18 cellular contexts compared by ENCODE assay signal in genomic region chr11:44804449-44805151, GRCh38.
DNase-seq lines count a peak whose midpoint lies in the region; ATAC-seq and TF ChIP-seq lines count a peak whose summit lies in the region.
"Had no signal": no experiment of that assay in that cellular context is flagged by ENCODE, and none has a peak within 500 bp of the region (broad histone marks: within the 10 kb centered on the region; RNA-seq: fewer than 3 reads in every experiment).

No MANE protein-coding gene starts in this region.

- H4K91ac ChIP-seq in neuronal stem cell (ENCODE audit: low read depth, low read length, poor library complexity): no peak overlapping the region

- no peak overlapping the region for H3K4me3 ChIP-seq in heart right ventricle
- no peak overlapping the region for H3K4me3 ChIP-seq in neuronal stem cell (ENCODE audit: low read length in 2 of 2)
- no peak overlapping the region for H3K4me3 ChIP-seq in aorta (ENCODE audit: low read length in 2 of 2)

- H3K9me3 Mint-ChIP-seq in CD4-positive, alpha-beta T cell: no peaks in the 10 kb centered on the region
- H3K9me3 Mint-ChIP-seq: activated CD4-positive, alpha-beta memory T cell treated with anti-CD3 and anti-CD28 coated beads for 36 hours; activated T-helper 1 cell treated with anti-CD3 and anti-CD28 coated beads, Interleukin-12 subunit alpha, Interleukin-12 subunit beta, Interleukin-2, Interleukin-4 antibody, amounts not matched to agents 30 ng/mL and 10 ng/mL and 1 ng/mL, durations not matched to agents 14 hours and 24 hours and 36 hours; stimulated activated naive CD8-positive, alpha-beta T cell treated with anti-CD3 and anti-CD28 coated beads, Interleukin-15, amount 100 ng/mL, for 72 hours had no signal

- H2AFZ ChIP-seq in neuronal stem cell (ENCODE audit: low read length): no peak overlapping the region

- TF ChIP-seq CTCF in heart right ventricle (IDR thresholded peaks at IDR 0.05): no peak
- TF ChIP-seq CTCF in CD4-positive, alpha-beta T cell (IDR thresholded peaks at IDR 0.05): no peak

- no peak overlapping the region for H2BK12ac ChIP-seq in neuronal stem cell (ENCODE audit: low read length)

- peaks cover 4% of the 10 kb centered on the region for H3K79me1 ChIP-seq in neuronal stem cell (ENCODE audit: low read depth, low read length)

- H3K36me3 Mint-ChIP-seq in CD4-positive, alpha-beta T cell (ENCODE audit: low read depth): no peaks in the 10 kb centered on the region
- H3K36me3 Mint-ChIP-seq: activated CD4-positive, alpha-beta memory T cell treated with anti-CD3 and anti-CD28 coated beads for 36 hours had no signal

- CTCF ChIA-PET in CD4-positive, alpha-beta T cell (lab: Charles Lee): no interaction called here

- H3K27ac ChIP-seq in heart right ventricle: peak overlapping the region in 2 of 10 donors; percentile 17 to 60
- no peak overlapping the region for H3K27ac ChIP-seq in neuronal stem cell (replicated peaks; ENCODE audit: low read length)
- no peak overlapping the region for H3K27ac ChIP-seq in aorta (ENCODE audit: low read depth in 1 of 2, low read length in 2 of 2)
- H3K27ac ChIP-seq in CD4-positive, alpha-beta T cell (ENCODE audit: low read depth, low read length): no peak overlapping the region

- no peak overlapping the region for H4K8ac ChIP-seq in neuronal stem cell (ENCODE audit: low read depth, low read length)

- H3K36me3 ChIP-seq in heart right ventricle (no peaks in the 10 kb centered on the region), neuronal stem cell (replicated peaks in 1 of 2; ENCODE audit: control insufficient read depth in 2 of 2, insufficient read depth in 2 of 2, low read length in 2 of 2) (peaks cover 0 to 9% of the 10 kb centered on the region in 2 donors), aorta (ENCODE audit: control insufficient read depth in 1 of 2, insufficient read depth in 2 of 2, low read length in 1 of 2) (no peaks in the 10 kb centered on the region)

- no peak overlapping the region for H2BK15ac ChIP-seq in neuronal stem cell (ENCODE audit: low read length)

- DNase-seq in Right ventricle myocardium superior (peak; percentile 37), heart right ventricle (no peak), left ventricle myocardium superior (no peak), neuronal stem cell (ENCODE audit: low spot score) (no peak), aorta (peak in 1 of 2 donors; percentile 61), SHP77 (lab: John Stamatoyannopoulos, UW) (no peak)
- DNase-seq in CD4-positive, alpha-beta T cell: no peak
- DNase-seq: activated CD4-positive, alpha-beta memory T cell treated with anti-CD3 and anti-CD28 coated beads for 36 hours; amniotic stem cell; cortex of kidney; erythroblast; hypothalamus; Kasumi-1; NCI-H1417 treated with DMSO at 0.1 percent for 48 hours; occipital lobe; stimulated activated naive CD8-positive, alpha-beta T cell treated with anti-CD3 and anti-CD28 coated beads, Interleukin-15, amount 100 ng/mL, for 72 hours had no signal

- peak overlapping the region; percentile 9 for H3K9ac ChIP-seq in neuronal stem cell (ENCODE audit: low read depth, low read length, poor library complexity)

- H3K4ac ChIP-seq in neuronal stem cell (ENCODE audit: low read length): no peak overlapping the region

- H3K23ac ChIP-seq in neuronal stem cell (ENCODE audit: low read depth, low read length, poor library complexity): no peak overlapping the region

- no peak overlapping the region for H3K14ac ChIP-seq in neuronal stem cell (ENCODE audit: low read length)

- no peaks in the 10 kb centered on the region for H3K9me3 ChIP-seq in heart right ventricle
- H3K9me3 ChIP-seq in neuronal stem cell (replicated peaks in 1 of 2; ENCODE audit: control insufficient read depth in 2 of 2, insufficient read depth in 1 of 2, low read depth in 1 of 2, low read length in 2 of 2): no peaks in the 10 kb centered on the region
- H3K9me3 ChIP-seq in aorta (ENCODE audit: control insufficient read depth, low read length): no peaks in the 10 kb centered on the region
- H3K9me3 ChIP-seq in CD4-positive, alpha-beta T cell (ENCODE audit: control insufficient read depth, low read length): no peaks in the 10 kb centered on the region

- no peaks in the 10 kb centered on the region for H3K27me3 ChIP-seq in heart right ventricle
- no peaks in the 10 kb centered on the region for H3K27me3 ChIP-seq in neuronal stem cell (ENCODE audit: control insufficient read depth in 3 of 3, insufficient read depth in 3 of 3, low read depth in 1 of 3, low read length in 3 of 3)
- no peaks in the 10 kb centered on the region for H3K27me3 ChIP-seq in aorta (ENCODE audit: control insufficient read depth in 1 of 2, insufficient read depth in 2 of 2, low read length in 1 of 2)
- no peaks in the 10 kb centered on the region for H3K27me3 ChIP-seq in CD4-positive, alpha-beta T cell (ENCODE audit: control insufficient read depth, insufficient read depth, low read length)

- no peak overlapping the region for H2AK5ac ChIP-seq in neuronal stem cell (ENCODE audit: low read depth, low read length)

- no peak overlapping the region for H3K18ac ChIP-seq in neuronal stem cell (ENCODE audit: low read length)

- H2BK5ac ChIP-seq in neuronal stem cell (ENCODE audit: low read length): no peak overlapping the region

- H3K4me1 ChIP-seq in heart right ventricle: peaks cover 4 to 78% (median 36%) of the 10 kb centered on the region in 9 donors
- H3K4me1 ChIP-seq in neuronal stem cell (ENCODE audit: control insufficient read depth in 2 of 2, insufficient read depth in 1 of 2, low read depth in 1 of 2, low read length in 2 of 2): peaks cover 19 to 44% of the 10 kb centered on the region in 2 donors
- no peaks in the 10 kb centered on the region for H3K4me1 ChIP-seq in aorta (ENCODE audit: control insufficient read depth in 1 of 2, insufficient read depth in 2 of 2, low read length in 2 of 2)

- H2BK120ac ChIP-seq in neuronal stem cell (ENCODE audit: low read depth, low read length): no peak overlapping the region

- intact Hi-C loops in Right ventricle myocardium superior (cut with DNase I): no loop called here
- intact Hi-C loops in heart right ventricle (cut with DNase I): no loop called here
- intact Hi-C loops in left ventricle myocardium superior (cut with micrococcal nuclease): no loop called here
- intact Hi-C loops in aorta (cut with DNase I): no loop called here
- intact Hi-C loops in CD4-positive, alpha-beta T cell (cut with DNase I, micrococcal nuclease): no loop called here

- no peaks in the 10 kb centered on the region for H3K27me3 Mint-ChIP-seq in CD4-positive, alpha-beta T cell
- H3K27me3 Mint-ChIP-seq: activated CD4-positive, alpha-beta memory T cell treated with anti-CD3 and anti-CD28 coated beads for 36 hours had no signal

- H3K27ac Mint-ChIP-seq in CD4-positive, alpha-beta T cell: no peak overlapping the region
- H3K27ac Mint-ChIP-seq: activated CD4-positive, alpha-beta memory T cell treated with anti-CD3 and anti-CD28 coated beads for 36 hours; activated T-helper 1 cell treated with anti-CD3 and anti-CD28 coated beads, Interleukin-12 subunit alpha, Interleukin-12 subunit beta, Interleukin-2, Interleukin-4 antibody, amounts not matched to agents 30 ng/mL and 10 ng/mL and 1 ng/mL, durations not matched to agents 14 hours and 24 hours and 36 hours had no signal

- ATAC-seq in Right ventricle myocardium superior (ENCODE audit: poor library complexity): no peak
- no peak for ATAC-seq in heart right ventricle
- ATAC-seq in left ventricle myocardium superior: peak; percentile 18
- ATAC-seq in aorta (ENCODE audit: low FRiP score): peak; percentile 43
- no peak for ATAC-seq in HG03457 (IDR thresholded peaks at IDR 0.05; ENCODE audit: unreplicated experiment)
- ATAC-seq in CD4-positive, alpha-beta T cell (ENCODE audit: poor library complexity): no peak
- ATAC-seq: stimulated activated naive CD8-positive, alpha-beta T cell treated with anti-CD3 and anti-CD28 coated beads, Interleukin-15, amount 100 ng/mL, for 72 hours had no signal

- no peak overlapping the region for H3K4me2 ChIP-seq in neuronal stem cell (ENCODE audit: insufficient read depth, low read length, poor library complexity, severe bottlenecking)

- WGBS in heart right ventricle, 2 donors: 48 to 55% methylated on average over 10 of the region's 10 CpGs
- no CpG with 5 or more reads among the region's 10 CpGs for WGBS in neuronal stem cell (ENCODE audit: extremely low coverage in 2 of 2, insufficient read length in 2 of 2, insufficient replicate concordance in 1 of 2), 2 donors
- 6 to 10% methylated on average over 10 of the region's 10 CpGs for WGBS in aorta, 2 donors

- H3K4me1 Mint-ChIP-seq in CD4-positive, alpha-beta T cell (ENCODE audit: low read depth): no peaks in the 10 kb centered on the region
- H3K4me1 Mint-ChIP-seq: stimulated activated naive CD8-positive, alpha-beta T cell treated with anti-CD3 and anti-CD28 coated beads, Interleukin-15, amount 100 ng/mL, for 72 hours had no signal

- POLR2A ChIA-PET in CD4-positive, alpha-beta T cell (lab: Charles Lee): no interaction called here

- H3K4me3 Mint-ChIP-seq in CD4-positive, alpha-beta T cell: no peak overlapping the region
- H3K4me3 Mint-ChIP-seq: activated CD4-positive, alpha-beta memory T cell treated with anti-CD3 and anti-CD28 coated beads for 36 hours; activated T-helper 1 cell treated with anti-CD3 and anti-CD28 coated beads, Interleukin-12 subunit alpha, Interleukin-12 subunit beta, Interleukin-2, Interleukin-4 antibody, amounts not matched to agents 30 ng/mL and 10 ng/mL and 1 ng/mL, durations not matched to agents 14 hours and 24 hours and 36 hours; stimulated activated naive CD8-positive, alpha-beta T cell treated with anti-CD3 and anti-CD28 coated beads, Interleukin-15, amount 100 ng/mL, for 72 hours had no signal

Comparison
In these comparisons a context has a peak if more than half of its experiments do, and no peak if none do; other contexts are left out.
1. ATAC-seq: peak in left ventricle myocardium superior (single experiment) and aorta (single experiment); none in Right ventricle myocardium superior (single experiment), heart right ventricle (0 of 8), HG03457 (single experiment) and CD4-positive, alpha-beta T cell (single experiment).